Comparison of ENCODE assay signal across 1 cellular context in the genomic region with DNA sequence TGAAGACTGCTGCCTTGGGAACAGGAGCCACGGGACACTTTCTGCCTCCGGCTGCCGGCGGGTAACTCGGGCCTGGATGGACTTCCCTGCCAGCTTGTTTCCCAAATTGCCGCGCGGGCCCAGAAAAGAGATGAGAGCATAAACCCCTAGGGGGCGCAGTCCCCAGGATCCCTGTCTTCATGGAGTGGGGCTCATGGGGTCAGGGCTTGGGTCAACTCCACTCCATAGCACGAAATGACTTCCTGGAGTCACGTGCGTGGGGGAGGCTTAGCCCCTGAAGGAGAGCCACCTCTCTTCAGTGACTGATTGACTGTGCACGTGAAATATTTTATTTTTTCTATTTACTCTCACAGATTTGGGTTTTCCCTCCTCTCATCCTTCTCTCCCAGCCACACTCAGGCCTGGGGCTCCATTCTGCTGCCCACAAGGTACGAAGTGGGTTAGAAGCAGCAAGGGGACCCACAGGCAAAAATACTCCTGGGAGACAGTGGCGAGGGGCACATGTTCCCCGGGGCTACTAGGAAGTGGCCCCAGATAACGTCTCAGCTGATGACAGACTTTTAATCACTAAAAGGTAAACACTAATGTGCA.
TF ChIP-seq lines count a peak whose summit lies in the region.

No MANE protein-coding gene starts in this region.

TF ChIP-seq in K562, 482 proteins besides CTCF, POLR2A, EP300 and RAD21 (continues in another document):
- TF ChIP-seq TAF15 (IDR thresholded peaks at IDR 0.05; ENCODE audit: low read depth, low read length) (no peak), ZNF444 (CRISPR knock-in tag; IDR thresholded peaks at IDR 0.05) (no peak), ZKSCAN8 (CRISPR knock-in tag; IDR thresholded peaks at IDR 0.05) (no peak), YY1 (IDR thresholded peaks at IDR 0.05; ENCODE audit: borderline replicate concordance in 1 of 3, control insufficient read depth in 1 of 3, extremely low read depth in 1 of 3, insufficient read depth in 3 of 3, insufficient read length in 1 of 3, insufficient replicate concordance in 2 of 3, low read depth in 1 of 3, low read length in 2 of 3) (peak in 1 of 3 experiments; percentile 20), ATF1 (CRISPR knock-in tag; IDR thresholded peaks at IDR 0.05) (no peak), ATF1 (tag; IDR thresholded peaks at IDR 0.05) (0 out of 2 replicates have a peak, but pooled peaks have one; percentile 18), PTRF (tag; IDR thresholded peaks at IDR 0.05) (no peak), CXXC5 (CRISPR knock-in tag; IDR thresholded peaks at IDR 0.05) (peak; percentile 21; the same call in 1 of the 2 replicates), CBX8 (IDR thresholded peaks at IDR 0.05; ENCODE audit: borderline replicate concordance, extremely low read depth, low read depth, low read length, poor library complexity, severe bottlenecking) (no peak), DLX4 (CRISPR knock-in tag; IDR thresholded peaks at IDR 0.05) (no peak), REST (CRISPR knock-in tag; IDR thresholded peaks at IDR 0.05; ENCODE audit: low read depth) (no peak), BHLHE40 (IDR thresholded peaks at IDR 0.05; ENCODE audit: low read length) (peak; percentile 87), SAFB2 (IDR thresholded peaks at IDR 0.05; ENCODE audit: borderline replicate concordance, low read depth, low read length, severe bottlenecking) (no peak), ETV6 (IDR thresholded peaks at IDR 0.05; ENCODE audit: borderline replicate concordance in 1 of 2, low read depth in 2 of 2, low read length in 1 of 2) (no peak), ETV6 (CRISPR knock-in tag; IDR thresholded peaks at IDR 0.05; ENCODE audit: borderline replicate concordance) (no peak), USF1 (CRISPR knock-in tag; IDR thresholded peaks at IDR 0.05) (peak; percentile 57; the same call in 1 of the 2 replicates), CREBBP (IDR thresholded peaks at IDR 0.05; ENCODE audit: low read depth, low read length) (no peak), ZNF766 (CRISPR knock-in tag; conservative IDR thresholded peaks at IDR 0.05) (no peak), MEF2D (tag; conservative IDR thresholded peaks at IDR 0.05; ENCODE audit: low read depth) (no peak), L3MBTL2 (IDR thresholded peaks at IDR 0.05) (peak; percentile 44), KDM1A (IDR thresholded peaks at IDR 0.05) (no peak), ZNF76 (CRISPR knock-in tag; IDR thresholded peaks at IDR 0.05; ENCODE audit: borderline replicate concordance) (no peak)
- TF ChIP-seq, protein P1, sequence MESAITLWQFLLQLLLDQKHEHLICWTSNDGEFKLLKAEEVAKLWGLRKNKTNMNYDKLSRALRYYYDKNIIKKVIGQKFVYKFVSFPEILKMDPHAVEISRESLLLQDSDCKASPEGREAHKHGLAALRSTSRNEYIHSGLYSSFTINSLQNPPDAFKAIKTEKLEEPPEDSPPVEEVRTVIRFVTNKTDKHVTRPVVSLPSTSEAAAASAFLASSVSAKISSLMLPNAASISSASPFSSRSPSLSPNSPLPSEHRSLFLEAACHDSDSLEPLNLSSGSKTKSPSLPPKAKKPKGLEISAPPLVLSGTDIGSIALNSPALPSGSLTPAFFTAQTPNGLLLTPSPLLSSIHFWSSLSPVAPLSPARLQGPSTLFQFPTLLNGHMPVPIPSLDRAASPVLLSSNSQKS (CRISPR knock-in tag; IDR thresholded peaks at IDR 0.05), result no peak
- TF ChIP-seq, protein P2, sequence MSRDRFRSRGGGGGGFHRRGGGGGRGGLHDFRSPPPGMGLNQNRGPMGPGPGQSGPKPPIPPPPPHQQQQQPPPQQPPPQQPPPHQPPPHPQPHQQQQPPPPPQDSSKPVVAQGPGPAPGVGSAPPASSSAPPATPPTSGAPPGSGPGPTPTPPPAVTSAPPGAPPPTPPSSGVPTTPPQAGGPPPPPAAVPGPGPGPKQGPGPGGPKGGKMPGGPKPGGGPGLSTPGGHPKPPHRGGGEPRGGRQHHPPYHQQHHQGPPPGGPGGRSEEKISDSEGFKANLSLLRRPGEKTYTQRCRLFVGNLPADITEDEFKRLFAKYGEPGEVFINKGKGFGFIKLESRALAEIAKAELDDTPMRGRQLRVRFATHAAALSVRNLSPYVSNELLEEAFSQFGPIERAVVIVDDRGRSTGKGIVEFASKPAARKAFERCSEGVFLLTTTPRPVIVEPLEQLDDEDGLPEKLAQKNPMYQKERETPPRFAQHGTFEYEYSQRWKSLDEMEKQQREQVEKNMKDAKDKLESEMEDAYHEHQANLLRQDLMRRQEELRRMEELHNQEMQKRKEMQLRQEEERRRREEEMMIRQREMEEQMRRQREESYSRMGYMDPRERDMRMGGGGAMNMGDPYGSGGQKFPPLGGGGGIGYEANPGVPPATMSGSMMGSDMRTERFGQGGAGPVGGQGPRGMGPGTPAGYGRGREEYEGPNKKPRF (IDR thresholded peaks at IDR 0.05; ENCODE audit: low read depth, low read length), result no peak
- TF ChIP-seq, protein P3, sequence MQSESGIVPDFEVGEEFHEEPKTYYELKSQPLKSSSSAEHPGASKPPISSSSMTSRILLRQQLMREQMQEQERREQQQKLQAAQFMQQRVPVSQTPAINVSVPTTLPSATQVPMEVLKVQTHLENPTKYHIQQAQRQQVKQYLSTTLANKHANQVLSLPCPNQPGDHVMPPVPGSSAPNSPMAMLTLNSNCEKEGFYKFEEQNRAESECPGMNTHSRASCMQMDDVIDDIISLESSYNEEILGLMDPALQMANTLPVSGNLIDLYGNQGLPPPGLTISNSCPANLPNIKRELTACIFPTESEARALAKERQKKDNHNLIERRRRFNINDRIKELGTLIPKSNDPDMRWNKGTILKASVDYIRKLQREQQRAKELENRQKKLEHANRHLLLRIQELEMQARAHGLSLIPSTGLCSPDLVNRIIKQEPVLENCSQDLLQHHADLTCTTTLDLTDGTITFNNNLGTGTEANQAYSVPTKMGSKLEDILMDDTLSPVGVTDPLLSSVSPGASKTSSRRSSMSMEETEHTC (IDR thresholded peaks at IDR 0.05), result no peak
- TF ChIP-seq, protein P4, sequence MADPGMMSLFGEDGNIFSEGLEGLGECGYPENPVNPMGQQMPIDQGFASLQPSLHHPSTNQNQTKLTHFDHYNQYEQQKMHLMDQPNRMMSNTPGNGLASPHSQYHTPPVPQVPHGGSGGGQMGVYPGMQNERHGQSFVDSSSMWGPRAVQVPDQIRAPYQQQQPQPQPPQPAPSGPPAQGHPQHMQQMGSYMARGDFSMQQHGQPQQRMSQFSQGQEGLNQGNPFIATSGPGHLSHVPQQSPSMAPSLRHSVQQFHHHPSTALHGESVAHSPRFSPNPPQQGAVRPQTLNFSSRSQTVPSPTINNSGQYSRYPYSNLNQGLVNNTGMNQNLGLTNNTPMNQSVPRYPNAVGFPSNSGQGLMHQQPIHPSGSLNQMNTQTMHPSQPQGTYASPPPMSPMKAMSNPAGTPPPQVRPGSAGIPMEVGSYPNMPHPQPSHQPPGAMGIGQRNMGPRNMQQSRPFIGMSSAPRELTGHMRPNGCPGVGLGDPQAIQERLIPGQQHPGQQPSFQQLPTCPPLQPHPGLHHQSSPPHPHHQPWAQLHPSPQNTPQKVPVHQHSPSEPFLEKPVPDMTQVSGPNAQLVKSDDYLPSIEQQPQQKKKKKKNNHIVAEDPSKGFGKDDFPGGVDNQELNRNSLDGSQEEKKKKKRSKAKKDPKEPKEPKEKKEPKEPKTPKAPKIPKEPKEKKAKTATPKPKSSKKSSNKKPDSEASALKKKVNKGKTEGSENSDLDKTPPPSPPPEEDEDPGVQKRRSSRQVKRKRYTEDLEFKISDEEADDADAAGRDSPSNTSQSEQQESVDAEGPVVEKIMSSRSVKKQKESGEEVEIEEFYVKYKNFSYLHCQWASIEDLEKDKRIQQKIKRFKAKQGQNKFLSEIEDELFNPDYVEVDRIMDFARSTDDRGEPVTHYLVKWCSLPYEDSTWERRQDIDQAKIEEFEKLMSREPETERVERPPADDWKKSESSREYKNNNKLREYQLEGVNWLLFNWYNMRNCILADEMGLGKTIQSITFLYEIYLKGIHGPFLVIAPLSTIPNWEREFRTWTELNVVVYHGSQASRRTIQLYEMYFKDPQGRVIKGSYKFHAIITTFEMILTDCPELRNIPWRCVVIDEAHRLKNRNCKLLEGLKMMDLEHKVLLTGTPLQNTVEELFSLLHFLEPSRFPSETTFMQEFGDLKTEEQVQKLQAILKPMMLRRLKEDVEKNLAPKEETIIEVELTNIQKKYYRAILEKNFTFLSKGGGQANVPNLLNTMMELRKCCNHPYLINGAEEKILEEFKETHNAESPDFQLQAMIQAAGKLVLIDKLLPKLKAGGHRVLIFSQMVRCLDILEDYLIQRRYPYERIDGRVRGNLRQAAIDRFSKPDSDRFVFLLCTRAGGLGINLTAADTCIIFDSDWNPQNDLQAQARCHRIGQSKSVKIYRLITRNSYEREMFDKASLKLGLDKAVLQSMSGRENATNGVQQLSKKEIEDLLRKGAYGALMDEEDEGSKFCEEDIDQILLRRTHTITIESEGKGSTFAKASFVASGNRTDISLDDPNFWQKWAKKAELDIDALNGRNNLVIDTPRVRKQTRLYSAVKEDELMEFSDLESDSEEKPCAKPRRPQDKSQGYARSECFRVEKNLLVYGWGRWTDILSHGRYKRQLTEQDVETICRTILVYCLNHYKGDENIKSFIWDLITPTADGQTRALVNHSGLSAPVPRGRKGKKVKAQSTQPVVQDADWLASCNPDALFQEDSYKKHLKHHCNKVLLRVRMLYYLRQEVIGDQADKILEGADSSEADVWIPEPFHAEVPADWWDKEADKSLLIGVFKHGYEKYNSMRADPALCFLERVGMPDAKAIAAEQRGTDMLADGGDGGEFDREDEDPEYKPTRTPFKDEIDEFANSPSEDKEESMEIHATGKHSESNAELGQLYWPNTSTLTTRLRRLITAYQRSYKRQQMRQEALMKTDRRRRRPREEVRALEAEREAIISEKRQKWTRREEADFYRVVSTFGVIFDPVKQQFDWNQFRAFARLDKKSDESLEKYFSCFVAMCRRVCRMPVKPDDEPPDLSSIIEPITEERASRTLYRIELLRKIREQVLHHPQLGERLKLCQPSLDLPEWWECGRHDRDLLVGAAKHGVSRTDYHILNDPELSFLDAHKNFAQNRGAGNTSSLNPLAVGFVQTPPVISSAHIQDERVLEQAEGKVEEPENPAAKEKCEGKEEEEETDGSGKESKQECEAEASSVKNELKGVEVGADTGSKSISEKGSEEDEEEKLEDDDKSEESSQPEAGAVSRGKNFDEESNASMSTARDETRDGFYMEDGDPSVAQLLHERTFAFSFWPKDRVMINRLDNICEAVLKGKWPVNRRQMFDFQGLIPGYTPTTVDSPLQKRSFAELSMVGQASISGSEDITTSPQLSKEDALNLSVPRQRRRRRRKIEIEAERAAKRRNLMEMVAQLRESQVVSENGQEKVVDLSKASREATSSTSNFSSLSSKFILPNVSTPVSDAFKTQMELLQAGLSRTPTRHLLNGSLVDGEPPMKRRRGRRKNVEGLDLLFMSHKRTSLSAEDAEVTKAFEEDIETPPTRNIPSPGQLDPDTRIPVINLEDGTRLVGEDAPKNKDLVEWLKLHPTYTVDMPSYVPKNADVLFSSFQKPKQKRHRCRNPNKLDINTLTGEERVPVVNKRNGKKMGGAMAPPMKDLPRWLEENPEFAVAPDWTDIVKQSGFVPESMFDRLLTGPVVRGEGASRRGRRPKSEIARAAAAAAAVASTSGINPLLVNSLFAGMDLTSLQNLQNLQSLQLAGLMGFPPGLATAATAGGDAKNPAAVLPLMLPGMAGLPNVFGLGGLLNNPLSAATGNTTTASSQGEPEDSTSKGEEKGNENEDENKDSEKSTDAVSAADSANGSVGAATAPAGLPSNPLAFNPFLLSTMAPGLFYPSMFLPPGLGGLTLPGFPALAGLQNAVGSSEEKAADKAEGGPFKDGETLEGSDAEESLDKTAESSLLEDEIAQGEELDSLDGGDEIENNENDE (IDR thresholded peaks at IDR 0.05; ENCODE audit: low read depth, low read length), result no peak
- TF ChIP-seq, protein P5, sequence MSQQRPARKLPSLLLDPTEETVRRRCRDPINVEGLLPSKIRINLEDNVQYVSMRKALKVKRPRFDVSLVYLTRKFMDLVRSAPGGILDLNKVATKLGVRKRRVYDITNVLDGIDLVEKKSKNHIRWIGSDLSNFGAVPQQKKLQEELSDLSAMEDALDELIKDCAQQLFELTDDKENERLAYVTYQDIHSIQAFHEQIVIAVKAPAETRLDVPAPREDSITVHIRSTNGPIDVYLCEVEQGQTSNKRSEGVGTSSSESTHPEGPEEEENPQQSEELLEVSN (IDR thresholded peaks at IDR 0.05; ENCODE audit: borderline replicate concordance in 1 of 2, extremely low read depth in 1 of 2, insufficient read depth in 1 of 2, insufficient read length in 1 of 2, low read depth in 1 of 2, low read length in 1 of 2, poor library complexity in 1 of 2, severe bottlenecking in 1 of 2), result peak in 1 of 2 experiments; percentile 39
